Comparison of ENCODE assay signal across 21 cellular contexts in the genomic region with DNA sequence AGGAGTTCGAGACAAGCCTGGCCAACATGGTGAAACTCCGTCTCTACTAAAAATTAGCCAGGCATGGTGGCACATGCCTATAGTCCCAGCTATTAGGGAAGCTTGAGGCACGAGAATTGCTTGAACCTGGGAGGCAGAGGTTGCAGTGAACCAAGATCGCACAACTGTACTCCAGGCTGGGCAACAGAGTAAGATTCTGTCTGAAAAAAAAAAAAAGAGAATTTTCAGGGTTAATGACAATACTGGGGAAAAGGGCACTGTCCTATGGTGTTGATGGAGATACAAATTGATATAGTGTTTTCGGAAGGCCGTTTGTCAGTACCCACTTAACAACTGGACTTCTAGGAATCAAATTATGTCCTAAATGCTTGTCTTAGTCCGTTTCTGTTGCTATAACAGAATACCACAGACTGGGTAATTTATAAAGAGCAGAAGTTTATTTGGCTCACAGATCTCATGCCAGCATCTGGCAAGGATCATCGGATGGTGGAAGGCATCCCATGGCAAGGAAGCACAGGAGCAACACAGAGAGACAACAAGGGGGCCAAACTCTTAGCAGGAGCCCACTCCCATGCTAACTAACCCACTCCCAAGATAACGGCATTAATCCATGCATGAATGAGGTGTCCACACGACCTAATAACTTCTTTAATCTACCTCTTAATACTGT.
"Had no signal": no experiment of that assay in that cellular context is flagged by ENCODE, and none has a peak within 500 bp of the region (broad histone marks: within the 10 kb centered on the region; RNA-seq: fewer than 3 reads in every experiment).

No MANE protein-coding gene starts in this region.

- H3K4me3 Mint-ChIP-seq: naive B cell, nephron had no signal

- ATAC-seq: left cardiac atrium, left ventricle myocardium superior, psoas muscle, right lobe of liver had no signal

- H3K27me3 Mint-ChIP-seq: naive B cell had no signal

- H3K36me3 Mint-ChIP-seq: naive B cell had no signal

- H3K4me1 Mint-ChIP-seq: naive B cell, nephron had no signal

- DNase-seq: cortex of kidney; dorsolateral prefrontal cortex; effector CD8-positive, alpha-beta T cell; foreskin melanocyte; head of caudate nucleus; kidney; left cardiac atrium; left ventricle myocardium superior; mesenchymal stem cell; midbrain; naive B cell; psoas muscle; retina; right lobe of liver; spleen; stimulated activated CD4-positive, alpha-beta T cell treated with anti-CD3 and anti-CD28 coated beads, Interleukin-2, amount 100 ng/mL, for 24 hours; stimulated activated naive CD4-positive, alpha-beta T cell; stomach; substantia nigra; transverse colon had no signal

- H3K9me3 Mint-ChIP-seq: naive B cell, nephron had no signal

- H3K27ac Mint-ChIP-seq: nephron had no signal
